Comparison of ENCODE assay signal across 25 cellular contexts in genomic region chr3:44969779-44970178, GRCh38. TPM values are rescaled to one million over a fixed set of nuclear protein-coding genes. Genes with fewer than 3 reads are reported as not detected.
DNase-seq lines count a peak whose midpoint lies in the region; ATAC-seq, FAIRE-seq and TF ChIP-seq lines count a peak whose summit lies in the region.
"Had no signal": no experiment of that assay in that cellular context is flagged by ENCODE, and none has a peak within 500 bp of the region (broad histone marks: within the 10 kb centered on the region; RNA-seq: fewer than 3 reads in every experiment).

No MANE protein-coding gene starts in this region.

- no peaks in the 10 kb centered on the region for H3K9me1 ChIP-seq in keratinocyte (ENCODE audit: control insufficient read depth, extremely low read depth, insufficient read depth, low read length)

- peak overlapping the region; percentile 100 for H3K27ac ChIP-seq in A673 (ENCODE audit: low read depth, low read length, poor library complexity, severe bottlenecking)
- H3K27ac ChIP-seq in CD4-positive, alpha-beta memory T cell (ENCODE audit: low read depth, low read length) = no peak overlapping the region
- peak overlapping the region; percentile 100 for H3K27ac ChIP-seq in RWPE2 (ENCODE audit: poor library complexity, severe bottlenecking)
- peak overlapping the region; percentile 91 for H3K27ac ChIP-seq in keratinocyte (ENCODE audit: control insufficient read depth, insufficient read depth, low read length)
- H3K27ac ChIP-seq: thyroid gland had no signal

- no peaks in the 10 kb centered on the region for H3K9me3 Mint-ChIP-seq in CD4-positive, alpha-beta memory T cell
- H3K9me3 Mint-ChIP-seq: activated T-cell treated with anti-CD3 and anti-CD28 coated beads, Interleukin-2, amount 50 U/mL, for 24 hours; neural crest cell had no signal

- CTCF ChIA-PET in A673 (lab: Charles Lee) = no interaction called here
- CTCF ChIA-PET in CD4-positive, alpha-beta memory T cell (lab: Charles Lee; ENCODE audit: partially characterized antibody) = no interaction called here

- FAIRE-seq in keratinocyte (lab: Jason Lieb, UNC) = no peak

- peaks cover 34 to 80% (median 47%) of the 10 kb centered on the region in 4 donors for H3K4me1 Mint-ChIP-seq in CD4-positive, alpha-beta memory T cell

- H3K27me3 ChIP-seq in A673 (replicated peaks; ENCODE audit: insufficient read depth, low read depth, low read length, poor library complexity) = no peaks in the 10 kb centered on the region
- H3K27me3 ChIP-seq in CD4-positive, alpha-beta memory T cell (ENCODE audit: insufficient read depth, low read length) = no peaks in the 10 kb centered on the region
- H3K27me3 ChIP-seq in RWPE2 (ENCODE audit: insufficient read depth, poor library complexity, severe bottlenecking) = no peaks in the 10 kb centered on the region
- H3K27me3 ChIP-seq in keratinocyte (ENCODE audit: control insufficient read depth, extremely low read depth, insufficient read depth, low read length) = no peaks in the 10 kb centered on the region
- H3K27me3 ChIP-seq: thyroid gland had no signal

- ATAC-seq in RWPE2 (ENCODE audit: low read depth) = no peak
- no peak for ATAC-seq in GM19455 (IDR thresholded peaks at IDR 0.05; ENCODE audit: unreplicated experiment)
- ATAC-seq: esophagus mucosa had no signal

- no peaks in the 10 kb centered on the region for H3K27me3 Mint-ChIP-seq in CD4-positive, alpha-beta memory T cell
- H3K27me3 Mint-ChIP-seq: activated T-cell treated with anti-CD3 and anti-CD28 coated beads, Interleukin-2, amount 50 U/mL, for 24 hours; progenitor cell of endocrine pancreas had no signal

- TF ChIP-seq CTCF in A673 (conservative IDR thresholded peaks at IDR 0.05; ENCODE audit: low read depth, low read length) = no peak
- TF ChIP-seq CTCF in RWPE2 (IDR thresholded peaks at IDR 0.05; ENCODE audit: poor library complexity, severe bottlenecking) = no peak
- no peak for TF ChIP-seq CTCF in keratinocyte (optimal IDR thresholded peaks at IDR 0.05 in 1 of 3, IDR thresholded peaks at IDR 0.05 in 1 of 3, conservative IDR thresholded peaks at IDR 0.05 in 1 of 3; ENCODE audit: extremely low read depth in 1 of 3, insufficient read depth in 2 of 3, low read length in 3 of 3)

- no peak for DNase-seq in A673 (ENCODE audit: low spot score)
- no peak for DNase-seq in CD4-positive, alpha-beta memory T cell
- DNase-seq in RWPE2 (ENCODE audit: low spot score) = no peak
- no peak for DNase-seq in keratinocyte (ENCODE audit: low read depth, low spot score)
- no peak for DNase-seq in activated naive CD4-positive, alpha-beta T cell (lab: John Stamatoyannopoulos, UW)
- no peak for DNase-seq in DMS153 treated with DMSO at 0.1 percent for 48 hours (lab: John Stamatoyannopoulos, UW; ENCODE audit: unreplicated experiment)
- no peak for DNase-seq in GF-D8 (lab: John Stamatoyannopoulos, UW)
- DNase-seq: activated CD4-positive, alpha-beta T cell treated with anti-CD3 and anti-CD28 coated beads, Interleukin-2, amount 50 U/mL, for 4 hours; activated naive CD4-positive, alpha-beta T cell treated with Interleukin-2 at 50 U/mL for 16 hours; activated T-cell treated with anti-CD3 and anti-CD28 coated beads, Interleukin-2, amount 50 U/mL, for 24 hours; aorta; central memory CD4-positive, alpha-beta T cell; DMS79; mesenchymal stem cell; NCI-H1417; NCI-H2107; NCI-H510A treated with DMSO at 0.1 percent for 48 hours; SHP77; stimulated activated naive CD4-positive, alpha-beta T cell treated with Interleukin-2 at 50 U/mL for 16 hours; thyroid gland had no signal

- peaks cover 0 to 2% of the 10 kb centered on the region in 2 donors for H3K36me3 Mint-ChIP-seq in CD4-positive, alpha-beta memory T cell

- POLR2A ChIA-PET in A673 (lab: Charles Lee; ENCODE audit: low non-redundant PET) = no interaction called here
- POLR2A ChIA-PET in CD4-positive, alpha-beta memory T cell (lab: Charles Lee; ENCODE audit: partially characterized antibody) = no interaction called here

- H3K9ac ChIP-seq in keratinocyte (ENCODE audit: control insufficient read depth, extremely low read depth, insufficient read depth, low read length) = no peak overlapping the region

- dilution Hi-C loops in keratinocyte (cut with MboI; ENCODE audit: extremely low pct_ligation_motif_present, low sequenced_read_pairs) = no loop called here

- H3K4me2 ChIP-seq in keratinocyte (ENCODE audit: control insufficient read depth, extremely low read depth, insufficient read depth, low read depth, low read length) = peak overlapping the region; percentile 47

- peaks cover 4% of the 10 kb centered on the region for H4K20me1 ChIP-seq in keratinocyte (ENCODE audit: control insufficient read depth, extremely low read depth, insufficient read depth, low read length)

- H3K27ac Mint-ChIP-seq in CD4-positive, alpha-beta memory T cell = peak overlapping the region in 5 of 7 donors; percentile 35 to 90 (median 47)
- H3K27ac Mint-ChIP-seq: progenitor cell of endocrine pancreas had no signal

- no peak overlapping the region for H2AFZ ChIP-seq in keratinocyte (ENCODE audit: control insufficient read depth, low read length)

- peaks cover 65% of the 10 kb centered on the region for H3K4me1 ChIP-seq in A673 (ENCODE audit: insufficient read depth, low read length, poor library complexity, severe bottlenecking)
- H3K4me1 ChIP-seq in CD4-positive, alpha-beta memory T cell (ENCODE audit: insufficient read depth, low read length) = peaks cover 37% of the 10 kb centered on the region
- H3K4me1 ChIP-seq in RWPE2 (ENCODE audit: insufficient read depth, poor library complexity, severe bottlenecking) = peaks cover 65% of the 10 kb centered on the region
- H3K4me1 ChIP-seq in keratinocyte (ENCODE audit: control insufficient read depth, extremely low read depth, insufficient read depth, low read length) = peaks cover 77% of the 10 kb centered on the region

- H3K9me3 ChIP-seq in A673 (ENCODE audit: low read depth, low read length, poor library complexity, severe bottlenecking) = no peaks in the 10 kb centered on the region
- H3K9me3 ChIP-seq in CD4-positive, alpha-beta memory T cell (ENCODE audit: control insufficient read depth in 1 of 2, low read length in 2 of 2) = no peaks in the 10 kb centered on the region
- no peaks in the 10 kb centered on the region for H3K9me3 ChIP-seq in RWPE2 (ENCODE audit: severe bottlenecking)
- no peaks in the 10 kb centered on the region for H3K9me3 ChIP-seq in keratinocyte (ENCODE audit: control insufficient read depth, low read depth, low read length)
- H3K9me3 ChIP-seq: HAP-1, thyroid gland had no signal

- H3K4me3 Mint-ChIP-seq in CD4-positive, alpha-beta memory T cell = peak overlapping the region in 1 of 8 donors; percentile 11
- H3K4me3 Mint-ChIP-seq: activated T-cell treated with anti-CD3 and anti-CD28 coated beads, Interleukin-2, amount 50 U/mL, for 24 hours; neural crest cell had no signal

- H3K79me2 ChIP-seq in keratinocyte (ENCODE audit: control insufficient read depth, insufficient read depth, low read length) = peaks cover 69% of the 10 kb centered on the region

- intact Hi-C loops in A673 (cut with micrococcal nuclease; ENCODE audit: unreplicated experiment) = no loop called here
- intact Hi-C loops in CD4-positive, alpha-beta memory T cell (cut with micrococcal nuclease) = no loop called here

- peaks cover 3% of the 10 kb centered on the region for H3K36me3 ChIP-seq in A673 (ENCODE audit: insufficient read depth, low read length, poor library complexity, severe bottlenecking)
- H3K36me3 ChIP-seq in CD4-positive, alpha-beta memory T cell (ENCODE audit: insufficient read depth, low read length) = no peaks in the 10 kb centered on the region
- H3K36me3 ChIP-seq in RWPE2 (ENCODE audit: low read depth) = peaks cover 12% of the 10 kb centered on the region
- peaks cover 0 to 5% of the 10 kb centered on the region in 2 experiments for H3K36me3 ChIP-seq in keratinocyte (ENCODE audit: control insufficient read depth in 2 of 2, extremely low read depth in 1 of 2, insufficient read depth in 2 of 2, low read length in 2 of 2)
- H3K36me3 ChIP-seq: HAP-1, thyroid gland had no signal

- no peak overlapping the region for H3K4me3 ChIP-seq in A673 (ENCODE audit: low read depth, low read length, poor library complexity, severe bottlenecking)
- no peak overlapping the region for H3K4me3 ChIP-seq in CD4-positive, alpha-beta memory T cell (ENCODE audit: low read length in 2 of 2)
- H3K4me3 ChIP-seq in RWPE2 (ENCODE audit: severe bottlenecking) = no peak overlapping the region
- no peak overlapping the region for H3K4me3 ChIP-seq in keratinocyte (ENCODE audit: control insufficient read depth in 2 of 3, extremely low read depth in 1 of 3, insufficient read depth in 2 of 3, low read depth in 1 of 3, low read length in 3 of 3)
- H3K4me3 ChIP-seq: HAP-1, thyroid gland had no signal

- no TSS peak for BruUV-seq in A673 (replicated peaks; lab: Mats Ljungman, UMichigan)

RNA-seq across cellular contexts. Expression of gene ZDHHC3, which starts 6.2 kb away (rescaled TPM):
- 94.7 and 95.2 TPM in 2 replicates for total RNA-seq in A673 (2021)
- 10 to 100 TPM; 40.1 to 41.9 TPM for total RNA-seq in CD4-positive, alpha-beta memory T cell
- 10 to 100 TPM; 35.4 to 36.1 TPM for polyA plus RNA-seq in CD4-positive, alpha-beta memory T cell
- 151 to 203 TPM (median 162 TPM) in 3 replicates for polyA plus RNA-seq in keratinocyte
- polyA plus RNA-seq in keratinocyte (2011; ENCODE audit: low read depth) = 50.8 TPM
- polyA plus RNA-seq in keratinocyte (2011; cell fraction: cytosol; rRNA removed) = 193 and 216 TPM in 2 replicates
- polyA plus RNA-seq in keratinocyte (2011; cell fraction: nucleus; rRNA removed) = 123 and 154 TPM in 2 replicates
- 68.9 and 89.7 TPM in 2 replicates for polyA plus RNA-seq in keratinocyte (2012; ENCODE audit: low replicate concordance)
- polyA minus RNA-seq in keratinocyte = 381 to 451 TPM (median 383 TPM) in 3 replicates
- polyA minus RNA-seq in keratinocyte (2011; cell fraction: cytosol; rRNA and poly(A)+ RNA removed) = 123 TPM
- 61.2 and 113 TPM in 2 replicates for polyA minus RNA-seq in keratinocyte (2011; cell fraction: nucleus; rRNA and poly(A)+ RNA removed)

RNA-seq across cellular contexts. Expression of gene EXOSC7, which starts 6.3 kb away (rescaled TPM):
- 47.4 and 57.3 TPM in 2 replicates for total RNA-seq in A673 (2021)
- 10 to 100 TPM; 44.6 to 45.3 TPM for total RNA-seq in CD4-positive, alpha-beta memory T cell
- 10 to 100 TPM; 49.2 to 66.9 TPM for polyA plus RNA-seq in CD4-positive, alpha-beta memory T cell
- 75.9 to 94.4 TPM (median 89.3 TPM) in 3 replicates for polyA plus RNA-seq in keratinocyte
- 52.6 TPM for polyA plus RNA-seq in keratinocyte (2011; ENCODE audit: low read depth)
- polyA plus RNA-seq in keratinocyte (2011; cell fraction: cytosol; rRNA removed) = 58.5 and 64.7 TPM in 2 replicates
- polyA plus RNA-seq in keratinocyte (2011; cell fraction: nucleus; rRNA removed) = 63.5 and 83.2 TPM in 2 replicates
- 77.0 and 80.2 TPM in 2 replicates for polyA plus RNA-seq in keratinocyte (2012; ENCODE audit: low replicate concordance)
- 17.1 to 49.2 TPM (median 30.2 TPM) in 3 replicates for polyA minus RNA-seq in keratinocyte
- 21.9 TPM for polyA minus RNA-seq in keratinocyte (2011; cell fraction: cytosol; rRNA and poly(A)+ RNA removed)
- polyA minus RNA-seq in keratinocyte (2011; cell fraction: nucleus; rRNA and poly(A)+ RNA removed) = 19.9 and 28.8 TPM in 2 replicates

RNA-seq across cellular contexts. Expression of gene CLEC3B, which starts 56.3 kb away (rescaled TPM):
- 0.81 and 1.0 TPM in 2 replicates for total RNA-seq in A673 (2021)
- 1 to 10 TPM; 1.2 to 1.5 TPM for total RNA-seq in CD4-positive, alpha-beta memory T cell
- polyA plus RNA-seq in CD4-positive, alpha-beta memory T cell = not detected
- polyA plus RNA-seq in keratinocyte = 0.08 TPM in 1 of 3 replicates, not detected in the others
- polyA plus RNA-seq in keratinocyte (2011; ENCODE audit: low read depth) = not detected
- polyA plus RNA-seq in keratinocyte (2011; cell fraction: cytosol; rRNA removed) = not detected in 2 replicates
- 0.16 TPM in 1 of 2 replicates, not detected in the other for polyA plus RNA-seq in keratinocyte (2011; cell fraction: nucleus; rRNA removed)
- polyA plus RNA-seq in keratinocyte (2012; ENCODE audit: low replicate concordance) = not detected in 2 replicates
- 0.20 TPM in 1 of 3 replicates, not detected in the others for polyA minus RNA-seq in keratinocyte
- not detected for polyA minus RNA-seq in keratinocyte (2011; cell fraction: cytosol; rRNA and poly(A)+ RNA removed)
- 0.63 TPM in 1 of 2 replicates, not detected in the other for polyA minus RNA-seq in keratinocyte (2011; cell fraction: nucleus; rRNA and poly(A)+ RNA removed)
- total RNA-seq: neural crest cell, progenitor cell of endocrine pancreas had no signal
